23 cellular contexts compared by ENCODE assay signal in the genomic region with DNA sequence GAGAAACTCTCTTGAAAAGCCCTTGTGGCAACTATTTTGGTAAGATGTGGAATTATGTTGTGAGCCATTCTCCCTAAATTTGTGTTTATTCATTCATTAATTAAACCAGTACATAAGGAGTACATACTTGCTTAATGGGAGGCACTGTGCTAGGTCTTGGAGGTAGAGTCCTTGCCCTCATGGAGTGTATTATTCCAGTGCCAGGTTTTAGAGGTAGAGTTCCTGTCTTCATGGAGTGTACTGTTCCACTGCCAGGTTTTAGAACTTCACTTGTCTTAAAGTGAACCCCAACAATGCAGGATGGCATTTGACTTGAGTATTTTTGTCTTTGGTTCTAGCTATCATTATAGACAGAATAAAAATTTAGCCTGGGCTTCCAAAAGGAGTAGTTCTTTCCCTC. TPM values are rescaled to one million over a fixed set of nuclear protein-coding genes. Genes with fewer than 3 reads are reported as not detected.
DNase-seq lines count a peak whose midpoint lies in the region; ATAC-seq and TF ChIP-seq lines count a peak whose summit lies in the region.
"Had no signal": no experiment of that assay in that cellular context is flagged by ENCODE, and none has a peak within 500 bp of the region (broad histone marks: within the 10 kb centered on the region; RNA-seq: fewer than 3 reads in every experiment).

No MANE protein-coding gene starts in this region.

- H3K9me3 ChIP-seq in right atrium auricular region = no peaks in the 10 kb centered on the region
- no peaks in the 10 kb centered on the region for H3K9me3 ChIP-seq in ascending aorta
- no peaks in the 10 kb centered on the region for H3K9me3 ChIP-seq in Karpas-422 (ENCODE audit: low read length)
- H3K9me3 ChIP-seq: HAP-1 had no signal

- no peak overlapping the region for H3K4me3 Mint-ChIP-seq in mesothelial cell of epicardium
- H3K4me3 Mint-ChIP-seq: activated B cell treated with CpG ODN at 0.5 μM for 24 hours; activated naive CD8-positive, alpha-beta T cell treated with anti-CD3 and anti-CD28 coated beads, Interleukin-2, amount 50 U/mL, for 24 hours; CD8-positive, alpha-beta T cell; stimulated activated effector memory CD8-positive, alpha-beta T cell treated with anti-CD3 and anti-CD28 coated beads, Interleukin-12 subunit alpha, Interleukin-12 subunit beta, amount 100 ng/mL, for 72 hours; T-helper 1 cell treated with Interleukin-12 subunit alpha and Interleukin-12 subunit beta and Interleukin-4 antibody, amounts not matched to agents 30 μg/mL and 1 μg/mL, for 36 hours had no signal

- peak overlapping the region; percentile 23 to 28 for H3K27ac ChIP-seq in right atrium auricular region
- peak overlapping the region; percentile 48 to 69 for H3K27ac ChIP-seq in ascending aorta
- no peak overlapping the region for H3K27ac ChIP-seq in Karpas-422 (ENCODE audit: low read length)
- H3K27ac ChIP-seq: neural progenitor cell had no signal

- peaks cover 0 to 66% of the 10 kb centered on the region in 2 donors for H3K4me1 ChIP-seq in right atrium auricular region
- peaks cover 3 to 51% of the 10 kb centered on the region in 2 donors for H3K4me1 ChIP-seq in ascending aorta
- peaks cover 34% of the 10 kb centered on the region for H3K4me1 ChIP-seq in Karpas-422 (ENCODE audit: low read length)

- no peaks in the 10 kb centered on the region for H3K36me3 ChIP-seq in right atrium auricular region
- no peaks in the 10 kb centered on the region for H3K36me3 ChIP-seq in ascending aorta
- H3K36me3 ChIP-seq in Karpas-422 (ENCODE audit: insufficient read depth, low read length) = no peaks in the 10 kb centered on the region
- H3K36me3 ChIP-seq: HAP-1, neural progenitor cell had no signal

- no peak overlapping the region for H3K4me3 ChIP-seq in right atrium auricular region
- no peak overlapping the region for H3K4me3 ChIP-seq in ascending aorta
- no peak overlapping the region for H3K4me3 ChIP-seq in Karpas-422 (ENCODE audit: low read length)
- H3K4me3 ChIP-seq: HAP-1, neural progenitor cell had no signal

- peaks cover 1% of the 10 kb centered on the region for H3K36me3 Mint-ChIP-seq in mesothelial cell of epicardium
- H3K36me3 Mint-ChIP-seq: CD8-positive, alpha-beta T cell; IgD-negative memory B cell; type B pancreatic cell had no signal

- no peaks in the 10 kb centered on the region for H3K27me3 ChIP-seq in right atrium auricular region
- no peaks in the 10 kb centered on the region for H3K27me3 ChIP-seq in ascending aorta
- H3K27me3 ChIP-seq in Karpas-422 (ENCODE audit: low read length) = no peaks in the 10 kb centered on the region

- no peaks in the 10 kb centered on the region for H3K9me2 ChIP-seq in Karpas-422 (replicated peaks; ENCODE audit: insufficient read depth, low read length)

- intact Hi-C loops in cardiac septum (cut with DNase I) = no loop called here
- intact Hi-C loops in ascending aorta (cut with DNase I) = no loop called here

- H2AFZ ChIP-seq in Karpas-422 (ENCODE audit: low read length) = no peak overlapping the region
- H2AFZ ChIP-seq: neural progenitor cell had no signal

- TF ChIP-seq CTCF in right atrium auricular region (IDR thresholded peaks at IDR 0.05) (no peak), ascending aorta (IDR thresholded peaks at IDR 0.05) (no peak), mesothelial cell of epicardium (IDR thresholded peaks at IDR 0.05; ENCODE audit: unreplicated experiment) (no peak)

- H3K9ac ChIP-seq in Karpas-422 (ENCODE audit: low read length) = no peak overlapping the region
- H3K9ac ChIP-seq: neural progenitor cell had no signal

- no peak for DNase-seq in right atrium auricular region (ENCODE audit: low spot score)
- no peak for DNase-seq in cardiac septum (ENCODE audit: low spot score)
- DNase-seq in ascending aorta (ENCODE audit: low spot score in 2 of 2) = no peak
- DNase-seq in activated naive CD4-positive, alpha-beta T cell (lab: John Stamatoyannopoulos, UW) = no peak
- DNase-seq in Karpas-422 = no peak
- no peak for DNase-seq in mesothelial cell of epicardium (ENCODE audit: low spot score in 2 of 2, unreplicated experiment in 2 of 2)
- DNase-seq: activated B cell treated with CpG ODN at 0.5 μM for 24 hours; activated naive CD8-positive, alpha-beta T cell treated with anti-CD3 and anti-CD28 coated beads, Interleukin-2, amount 50 U/mL, for 24 hours; CD8-positive, alpha-beta T cell; central memory CD4-positive, alpha-beta T cell; foreskin fibroblast; left cardiac atrium; NCI-H1092 treated with DMSO at 0.1 percent for 48 hours; NCI-H2081 treated with DMSO at 0.1 percent for 48 hours; NCI-H524 treated with DMSO at 0.1 percent for 48 hours had no signal

- no peaks in the 10 kb centered on the region; the same call in 1 of the 2 replicates for H4K20me1 ChIP-seq in Karpas-422 (ENCODE audit: insufficient read depth, low read depth, low read length)

- ATAC-seq in esophagus mucosa (peak; percentile 32), GM19328 (IDR thresholded peaks at IDR 0.05; ENCODE audit: unreplicated experiment) (no peak)
- ATAC-seq: activated naive CD8-positive, alpha-beta T cell treated with anti-CD3 and anti-CD28 coated beads, Interleukin-2, amount 50 U/mL, for 24 hours; CD8-positive, alpha-beta T cell; left cardiac atrium; stimulated activated effector memory CD8-positive, alpha-beta T cell treated with anti-CD3 and anti-CD28 coated beads, Interleukin-12 subunit alpha, Interleukin-12 subunit beta, amount 100 ng/mL, for 72 hours had no signal

- H3K9me3 Mint-ChIP-seq in mesothelial cell of epicardium = no peaks in the 10 kb centered on the region
- H3K9me3 Mint-ChIP-seq: activated B cell treated with CpG ODN at 0.5 μM for 24 hours; activated naive CD8-positive, alpha-beta T cell treated with anti-CD3 and anti-CD28 coated beads, Interleukin-2, amount 50 U/mL, for 24 hours; CD8-positive, alpha-beta T cell; IgD-negative memory B cell; neural progenitor cell; stimulated activated effector memory CD8-positive, alpha-beta T cell treated with anti-CD3 and anti-CD28 coated beads, Interleukin-12 subunit alpha, Interleukin-12 subunit beta, amount 100 ng/mL, for 72 hours; T-helper 1 cell treated with Interleukin-12 subunit alpha and Interleukin-12 subunit beta and Interleukin-4 antibody, amounts not matched to agents 30 μg/mL and 1 μg/mL, for 36 hours; type B pancreatic cell had no signal

- H3K4me2 ChIP-seq in Karpas-422 (ENCODE audit: low read depth, low read length, poor library complexity, severe bottlenecking) = no peak overlapping the region

- H3K79me2 ChIP-seq in Karpas-422 (ENCODE audit: low read length) = no peaks in the 10 kb centered on the region

- H3K4me1 Mint-ChIP-seq in mesothelial cell of epicardium = peaks cover 21% of the 10 kb centered on the region

- no peaks in the 10 kb centered on the region for H3K27me3 Mint-ChIP-seq in mesothelial cell of epicardium (ENCODE audit: low read depth)

- no peak overlapping the region for H3K27ac Mint-ChIP-seq in mesothelial cell of epicardium
- H3K27ac Mint-ChIP-seq: activated B cell treated with CpG ODN at 0.5 μM for 24 hours; activated naive CD8-positive, alpha-beta T cell treated with anti-CD3 and anti-CD28 coated beads, Interleukin-2, amount 50 U/mL, for 24 hours; CD8-positive, alpha-beta T cell; IgD-negative memory B cell had no signal

RNA-seq across cellular contexts. Expression of a gene that starts 8.8 kb away (rescaled TPM):
- 10 to 100 TPM; 50.8 to 78.8 TPM for total RNA-seq in right atrium auricular region
- 59.2 TPM for total RNA-seq in cardiac septum
- 95.0 TPM for total RNA-seq in ascending aorta
- total RNA-seq in esophagus mucosa = 35.8 TPM
- 12.0 and 19.8 TPM in 2 replicates for total RNA-seq in Karpas-422 (2014; rRNA removed; shearing (Covaris generic); ENCODE audit: low replicate concordance)
- total RNA-seq in mesothelial cell of epicardium = 28.3 to 32.7 TPM (median 30.6 TPM) in 3 replicates
